ENCODE assay signal across 8 cellular contexts in the genomic region with DNA sequence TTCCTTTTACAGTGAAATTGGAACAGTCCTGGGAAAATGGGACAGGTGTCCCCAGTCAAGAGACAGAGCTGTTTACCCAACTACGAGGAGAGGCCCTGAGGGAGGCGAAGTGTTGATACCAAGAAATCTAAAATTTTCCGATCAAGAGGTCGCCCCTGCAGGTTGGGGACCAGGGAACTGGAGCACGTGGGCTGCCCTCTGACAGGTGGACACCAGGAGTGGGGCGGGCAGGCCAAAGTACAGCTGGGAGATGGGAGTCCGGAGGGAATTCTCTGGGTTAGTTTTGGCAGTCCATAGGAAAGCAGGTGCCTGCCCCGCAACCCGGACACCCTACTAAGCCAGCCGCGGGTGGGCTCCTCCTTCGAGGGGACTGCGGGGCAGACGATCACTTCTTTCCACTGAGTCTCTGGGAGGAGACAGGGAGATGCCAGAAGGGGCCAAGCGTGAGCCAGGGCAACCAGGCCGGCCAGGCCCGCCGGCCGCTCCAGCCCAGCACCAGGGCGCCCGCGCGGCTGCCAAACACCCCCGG. TPM values are rescaled to one million over a fixed set of nuclear protein-coding genes. Genes with fewer than 3 reads are reported as not detected.
DNase-seq lines count a peak whose midpoint lies in the region; ATAC-seq, FAIRE-seq and TF ChIP-seq lines count a peak whose summit lies in the region.

No MANE protein-coding gene starts in this region.

- no peak for TF ChIP-seq CTCF in K562 (IDR thresholded peaks at IDR 0.05 in 2 of 3, conservative IDR thresholded peaks at IDR 0.05 in 1 of 3; ENCODE audit: insufficient read depth in 2 of 3, low read depth in 1 of 3, low read length in 3 of 3)
- no peak for TF ChIP-seq CTCF in GM13977 (IDR thresholded peaks at IDR 0.05; ENCODE audit: extremely low read depth, insufficient read depth, missing control alignments)

- no peaks in the 10 kb centered on the region for H3K9me3 Mint-ChIP-seq in activated naive CD4-positive, alpha-beta T cell treated with anti-CD3 and anti-CD28 coated beads for 36 hours
- H3K9me3 Mint-ChIP-seq in memory B cell, result no peaks in the 10 kb centered on the region

- POLR2A ChIA-PET in K562 (lab: Yijun Ruan, JAX), result interaction anchor here (0.6 kb wide), 1 partner anchor 386 kb away, joined by 3 read pairs; no protein-coding TSS in a partner anchor

- intact Hi-C loops in activated naive CD4-positive, alpha-beta T cell treated with anti-CD3 and anti-CD28 coated beads for 36 hours (cut with micrococcal nuclease), result loop anchor here (5.0 kb wide), 3 partner anchors 244 to 954 kb away; a partner anchor contains a TSS
- intact Hi-C loops in K562 (cut with micrococcal nuclease), result no loop called here

- no peak for TF ChIP-seq POLR2A in K562 (conservative IDR thresholded peaks at IDR 0.05)

- H3K79me2 ChIP-seq in K562 (ENCODE audit: control insufficient read depth, insufficient read depth, low read length), result no peaks in the 10 kb centered on the region

- no peak for ATAC-seq in K562
- no peak for ATAC-seq in memory B cell (ENCODE audit: low read depth)
- ATAC-seq in GM18520 (IDR thresholded peaks at IDR 0.05; ENCODE audit: unreplicated experiment), result no peak

- peak overlapping the region; percentile 76 for H3K4me3 Mint-ChIP-seq in activated naive CD4-positive, alpha-beta T cell treated with anti-CD3 and anti-CD28 coated beads for 36 hours
- H3K4me3 Mint-ChIP-seq in memory B cell, result peak overlapping the region; percentile 93

- FAIRE-seq in K562 (lab: Jason Lieb, UNC), result no peak

- no peak overlapping the region for H3K27ac ChIP-seq in K562 (ENCODE audit: extremely low read depth, low read depth, low read length)
- peak overlapping the region; percentile 74 for H3K27ac ChIP-seq in urinary bladder (ENCODE audit: low read depth)

- in situ Hi-C loops in K562 (cut with MboI), result no loop called here
- in situ Hi-C loops in GM13977 (cut with MboI; ENCODE audit: low pct_unique_long_range_greater_than_20kb, low sequenced_read_pairs, unreplicated experiment), result no loop called here

- no peaks in the 10 kb centered on the region for H3K9me1 ChIP-seq in K562 (ENCODE audit: control insufficient read depth, insufficient read depth, low read length)

- CTCF ChIA-PET in activated naive CD4-positive, alpha-beta T cell treated with anti-CD3 and anti-CD28 coated beads for 36 hours (lab: Charles Lee), result no interaction called here
- CTCF ChIA-PET in K562 (lab: Yijun Ruan, JAX; ENCODE audit: low intra/inter-chr PET ratio), result no interaction called here

- H4K20me1 ChIP-seq in K562 (replicated peaks; ENCODE audit: control insufficient read depth, insufficient read depth, low read length), result 0 out of 2 replicates have a peak, but pooled peaks cover 6% of the 10 kb centered on the region

- peak overlapping the region; percentile 76 for H3K27ac Mint-ChIP-seq in activated naive CD4-positive, alpha-beta T cell treated with anti-CD3 and anti-CD28 coated beads for 36 hours
- peak overlapping the region; percentile 98 for H3K27ac Mint-ChIP-seq in memory B cell

- peaks cover 4% of the 10 kb centered on the region for H3K27me3 Mint-ChIP-seq in activated naive CD4-positive, alpha-beta T cell treated with anti-CD3 and anti-CD28 coated beads for 36 hours (ENCODE audit: low read depth)
- no peaks in the 10 kb centered on the region for H3K27me3 Mint-ChIP-seq in memory B cell

- no peak overlapping the region for H3K4me3 ChIP-seq in K562
- peak overlapping the region; percentile 89 for H3K4me3 ChIP-seq in urinary bladder (ENCODE audit: low read depth, low read length)

- DNase-seq in activated naive CD4-positive, alpha-beta T cell treated with anti-CD3 and anti-CD28 coated beads for 36 hours, result no peak
- no peak for DNase-seq in activated naive CD4-positive, alpha-beta T cell treated with Interleukin-2 at 50 U/mL for 16 hours
- DNase-seq in K562 (ENCODE audit: extremely low read depth in 1 of 4, low spot score in 3 of 4) (no peak), memory B cell (ENCODE audit: low spot score in 2 of 2) (no peak), GM13977 (ENCODE audit: low spot score) (no peak), hippocampal formation (lab: John Stamatoyannopoulos, UW) (no peak)

- TF ChIP-seq EP300 in K562 (IDR thresholded peaks at IDR 0.05; ENCODE audit: low read length), result no peak

- H3K36me3 ChIP-seq in K562 (ENCODE audit: control insufficient read depth, insufficient read depth, low read length), result no peaks in the 10 kb centered on the region
- H3K36me3 ChIP-seq in urinary bladder (ENCODE audit: insufficient read depth), result no peaks in the 10 kb centered on the region

- H3K36me3 Mint-ChIP-seq in activated naive CD4-positive, alpha-beta T cell treated with anti-CD3 and anti-CD28 coated beads for 36 hours (ENCODE audit: low read depth), result peaks cover 5% of the 10 kb centered on the region
- peaks cover 5% of the 10 kb centered on the region for H3K36me3 Mint-ChIP-seq in memory B cell

- H3K9me3 ChIP-seq in K562 (replicated peaks; ENCODE audit: control insufficient read depth, insufficient read depth, low read depth, low read length), result no peaks in the 10 kb centered on the region

- peaks cover 34% of the 10 kb centered on the region for H3K4me1 Mint-ChIP-seq in activated naive CD4-positive, alpha-beta T cell treated with anti-CD3 and anti-CD28 coated beads for 36 hours (ENCODE audit: low read depth)
- peaks cover 26% of the 10 kb centered on the region for H3K4me1 Mint-ChIP-seq in memory B cell

- H3K27me3 ChIP-seq in K562 (ENCODE audit: control insufficient read depth in 2 of 2, insufficient read depth in 2 of 2, low read length in 2 of 2), result peaks cover 26 to 54% of the 10 kb centered on the region in 2 experiments

- H2AFZ ChIP-seq in K562 (ENCODE audit: low read depth, low read length), result no peak overlapping the region

- 0 out of 2 replicates have a peak overlapping the region, but pooled peaks have one; percentile 25 for H3K4me2 ChIP-seq in K562 (ENCODE audit: insufficient read depth, low read length)

- H3K9ac ChIP-seq in K562 (ENCODE audit: insufficient read depth in 1 of 2, low read depth in 2 of 2, low read length in 2 of 2), result no peak overlapping the region; a peak in 1 of 4 replicates

- no peak for TF ChIP-seq RAD21 in K562 (CRISPR knock-in tag; conservative IDR thresholded peaks at IDR 0.05 in 1 of 2, IDR thresholded peaks at IDR 0.05 in 1 of 2)

- H3K4me1 ChIP-seq in K562 (replicated peaks in 1 of 2; ENCODE audit: control insufficient read depth in 2 of 2, insufficient read depth in 2 of 2, low read length in 2 of 2), result peaks cover 0 to 23% of the 10 kb centered on the region in 2 experiments; a peak in 2 of 5 replicates
- H3K4me1 ChIP-seq in urinary bladder (ENCODE audit: insufficient read depth), result no peaks in the 10 kb centered on the region

- 65% methylated on average over 19 of the region's 24 CpGs for WGBS in K562 (ENCODE audit: insufficient coverage, low coverage, missing lambda C conversion rate)
- WGBS in urinary bladder, result 22% methylated on average over 24 of the region's 24 CpGs

- BruUV-seq in K562 (replicated peaks; lab: Mats Ljungman, UMichigan), result no TSS peak

TF ChIP-seq in K562, 482 proteins besides CTCF, POLR2A, EP300 and RAD21:
- TF ChIP-seq NRF1 (conservative IDR thresholded peaks at IDR 0.05 in 1 of 2, IDR thresholded peaks at IDR 0.05 in 1 of 2) (0 out of 4 replicates have a peak, but pooled peaks of 1 of the 2 experiments have one; percentile 34), TEAD1 (CRISPR knock-in tag; IDR thresholded peaks at IDR 0.05) (no peak)
TF ChIP-seq in K562: peak in this region for 1.

RNA-seq across cellular contexts. Expression of a gene that starts 0.9 kb away (rescaled TPM):
- 10 to 100 TPM in 1 of 2 experiments, 1 to 10 TPM in 1; 9.5 to 11.3 TPM for total RNA-seq in activated naive CD4-positive, alpha-beta T cell treated with anti-CD3 and anti-CD28 coated beads for 36 hours
- total RNA-seq in K562 (2011; cell fraction: chromatin; rRNA removed; ENCODE audit: low replicate concordance), result 0.23 and 0.60 TPM in 2 replicates
- total RNA-seq in K562 (2011; cell fraction: nucleolus; rRNA removed), result not detected in 2 replicates
- 0.15 and 0.84 TPM in 2 replicates for total RNA-seq in K562 (2011; cell fraction: nucleoplasm; rRNA removed)
- total RNA-seq in K562 (2014; rRNA removed), result not detected in 2 replicates
- total RNA-seq in K562 (2014; rRNA removed; fragmentation: Illumina TruSeq; extraction: Trizol), result 0.18 TPM in 1 of 2 replicates, not detected in the other
- not detected in 2 replicates for total RNA-seq in K562 (2015; rRNA removed; fragmentation: Illumina TruSeq; extraction: Trizol)
- 0.09 and 0.24 TPM in 2 replicates for total RNA-seq in K562 (2021)
- polyA plus RNA-seq in K562 (2011; rRNA removed), result 0.04 TPM in 1 of 2 replicates, not detected in the other
- polyA plus RNA-seq in K562 (2011; cell fraction: cytosol; rRNA removed), result 0.03 and 0.13 TPM in 2 replicates
- polyA plus RNA-seq in K562 (2011; cell fraction: nucleus; rRNA removed), result 0.07 and 0.10 TPM in 2 replicates
- 0.12 and 0.46 TPM in 2 replicates for polyA plus RNA-seq in K562 (2012)
- polyA plus RNA-seq in K562 (2014; fragmentation: Illumina TruSeq; extraction: Trizol), result 0.12 TPM in 2 replicates
- polyA plus RNA-seq in K562 (2014; fragmentation: Nextera tagmentation; extraction: Ambion mirVana), result not detected
- polyA plus RNA-seq in K562 (2014; rRNA removed), result 0.04 and 0.23 TPM in 2 replicates
- 0.12 TPM in 1 of 2 replicates, not detected in the other for polyA minus RNA-seq in K562 (2011; rRNA and poly(A)+ RNA removed)
- polyA minus RNA-seq in K562 (2011; cell fraction: cytosol; rRNA and poly(A)+ RNA removed), result not detected in 2 replicates
- not detected in 2 replicates for polyA minus RNA-seq in K562 (2011; cell fraction: nucleus; rRNA and poly(A)+ RNA removed)
- 7.6 TPM for total RNA-seq in urinary bladder
- polyA plus RNA-seq in urinary bladder, result 5.6 TPM
